Comparison of ENCODE assay signal across 25 cellular contexts in the genomic region with DNA sequence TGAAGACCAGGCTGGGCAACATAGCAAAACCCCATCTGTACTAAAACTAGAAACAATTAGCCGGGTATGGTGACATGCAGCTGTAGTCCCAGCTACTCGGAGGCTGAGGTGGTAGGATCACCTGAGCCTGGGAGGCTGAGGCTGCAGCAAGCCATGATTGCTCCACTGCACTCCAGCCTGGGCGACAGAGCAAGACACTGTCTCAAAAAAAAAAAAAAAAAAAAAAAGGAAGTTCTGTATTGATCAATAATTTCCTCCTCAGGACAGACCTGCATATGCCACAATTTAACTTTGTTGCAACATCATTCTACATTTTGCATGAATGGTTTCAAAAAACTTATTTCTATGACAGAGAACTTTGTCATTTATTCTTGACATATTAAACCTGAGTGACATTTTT. TPM values are rescaled to one million over a fixed set of nuclear protein-coding genes. Genes with fewer than 3 reads are reported as not detected.
DNase-seq lines count a peak whose midpoint lies in the region; ATAC-seq and TF ChIP-seq lines count a peak whose summit lies in the region.
"Had no signal": no experiment of that assay in that cellular context is flagged by ENCODE, and none has a peak within 500 bp of the region (broad histone marks: within the 10 kb centered on the region; RNA-seq: fewer than 3 reads in every experiment).

No MANE protein-coding gene starts in this region.

- peak overlapping the region; percentile 46 for H3K27ac Mint-ChIP-seq in activated naive CD4-positive, alpha-beta T cell treated with anti-CD3 and anti-CD28 coated beads, Interleukin-2, amount 50 U/mL, for 24 hours
- H3K27ac Mint-ChIP-seq in IgD-negative memory B cell = peak overlapping the region in 2 of 3 donors; percentile 28 to 29
- H3K27ac Mint-ChIP-seq in naive thymus-derived CD4-positive, alpha-beta T cell = peak overlapping the region in 7 of 9 donors; percentile 51 to 96 (median 81)
- H3K27ac Mint-ChIP-seq: activated naive CD8-positive, alpha-beta T cell treated with anti-CD3 and anti-CD28 coated beads, Interleukin-2, amount 10 ng/mL, durations not matched to agents 7 days and 5 days; mesothelial cell of epicardium; nephron had no signal

- intact Hi-C loops in naive thymus-derived CD4-positive, alpha-beta T cell (cut with micrococcal nuclease) = no loop called here

- no peak for DNase-seq in activated naive CD4-positive, alpha-beta T cell treated with anti-CD3 and anti-CD28 coated beads, Interleukin-2, amount 50 U/mL, for 16 hours
- DNase-seq in RWPE2 (ENCODE audit: low spot score) (no peak), DMS 273 (lab: John Stamatoyannopoulos, UW; ENCODE audit: unreplicated experiment) (no peak), AG08395 (ENCODE audit: low spot score) (no peak)
- no peak for DNase-seq in naive thymus-derived CD4-positive, alpha-beta T cell
- DNase-seq: activated CD4-positive, CD25-positive, alpha-beta regulatory T cell; activated naive CD8-positive, alpha-beta T cell treated with anti-CD3 and anti-CD28 coated beads, Interleukin-2, amount 10 ng/mL, durations not matched to agents 7 days and 5 days; activated T-cell treated with anti-CD3 and anti-CD28 coated beads, Interleukin-2, amount 50 U/mL, for 4 hours; effector memory CD8-positive, alpha-beta T cell; H9; NCI-H1436; NCI-H2171; NCI-H526; posterior cingulate gyrus; SJCRH30; testis had no signal

- H3K27me3 Mint-ChIP-seq in activated naive CD4-positive, alpha-beta T cell treated with anti-CD3 and anti-CD28 coated beads, Interleukin-2, amount 50 U/mL, for 24 hours = no peaks in the 10 kb centered on the region
- no peaks in the 10 kb centered on the region for H3K27me3 Mint-ChIP-seq in IgD-negative memory B cell
- peaks cover 0 to 2% (median 0%) of the 10 kb centered on the region in 5 donors for H3K27me3 Mint-ChIP-seq in naive thymus-derived CD4-positive, alpha-beta T cell
- H3K27me3 Mint-ChIP-seq: activated naive CD8-positive, alpha-beta T cell treated with anti-CD3 and anti-CD28 coated beads, Interleukin-2, amount 10 ng/mL, durations not matched to agents 7 days and 5 days; effector memory CD8-positive, alpha-beta T cell had no signal

- peaks cover 59% of the 10 kb centered on the region for H3K36me3 ChIP-seq in RWPE2 (ENCODE audit: low read depth)
- peaks cover 0 to 5% (median 0%) of the 10 kb centered on the region in 3 experiments for H3K36me3 ChIP-seq in naive thymus-derived CD4-positive, alpha-beta T cell (ENCODE audit: control insufficient read depth in 2 of 3, insufficient read depth in 3 of 3, low read length in 3 of 3)
- H3K36me3 ChIP-seq: SJCRH30 had no signal

- H3K27ac ChIP-seq in RWPE2 (ENCODE audit: poor library complexity, severe bottlenecking) = peak overlapping the region; percentile 43
- no peak overlapping the region for H3K27ac ChIP-seq in naive thymus-derived CD4-positive, alpha-beta T cell (ENCODE audit: low read depth, low read length)
- H3K27ac ChIP-seq: SJCRH30, testis had no signal

- no peak for TF ChIP-seq CTCF in RWPE2 (IDR thresholded peaks at IDR 0.05; ENCODE audit: poor library complexity, severe bottlenecking)

- H3K36me3 Mint-ChIP-seq in activated naive CD4-positive, alpha-beta T cell treated with anti-CD3 and anti-CD28 coated beads, Interleukin-2, amount 50 U/mL, for 24 hours = peaks cover 7% of the 10 kb centered on the region
- H3K36me3 Mint-ChIP-seq in IgD-negative memory B cell = no peaks in the 10 kb centered on the region
- peaks cover 0 to 22% (median 4%) of the 10 kb centered on the region in 5 donors for H3K36me3 Mint-ChIP-seq in naive thymus-derived CD4-positive, alpha-beta T cell

- no peaks in the 10 kb centered on the region for H3K27me3 ChIP-seq in RWPE2 (ENCODE audit: insufficient read depth, poor library complexity, severe bottlenecking)
- H3K27me3 ChIP-seq in naive thymus-derived CD4-positive, alpha-beta T cell (ENCODE audit: control insufficient read depth in 2 of 2, insufficient read depth in 2 of 2, low read length in 2 of 2) = no peaks in the 10 kb centered on the region
- H3K27me3 ChIP-seq: SJCRH30, testis had no signal

- H3K4me3 Mint-ChIP-seq in activated naive CD4-positive, alpha-beta T cell treated with anti-CD3 and anti-CD28 coated beads, Interleukin-2, amount 50 U/mL, for 24 hours = no peak overlapping the region
- H3K4me3 Mint-ChIP-seq in IgD-negative memory B cell = peak overlapping the region in 1 of 4 donors; percentile 63
- peak overlapping the region in 5 of 10 donors; percentile 13 to 83 (median 59) for H3K4me3 Mint-ChIP-seq in naive thymus-derived CD4-positive, alpha-beta T cell
- H3K4me3 Mint-ChIP-seq: activated naive CD8-positive, alpha-beta T cell treated with anti-CD3 and anti-CD28 coated beads, Interleukin-2, amount 10 ng/mL, durations not matched to agents 7 days and 5 days; activated T-cell treated with anti-CD3 and anti-CD28 coated beads, Interleukin-2, amount 50 U/mL, for 4 hours; effector memory CD8-positive, alpha-beta T cell; H9; mesothelial cell of epicardium; nephron; T-helper 1 cell treated with Interleukin-12 subunit alpha and Interleukin-12 subunit beta and Interleukin-4 antibody, amounts not matched to agents 30 μg/mL and 1 μg/mL, for 36 hours had no signal

- no peaks in the 10 kb centered on the region for H3K9me3 Mint-ChIP-seq in activated naive CD4-positive, alpha-beta T cell treated with anti-CD3 and anti-CD28 coated beads, Interleukin-2, amount 50 U/mL, for 24 hours
- H3K9me3 Mint-ChIP-seq in IgD-negative memory B cell = no peaks in the 10 kb centered on the region
- H3K9me3 Mint-ChIP-seq in naive thymus-derived CD4-positive, alpha-beta T cell = no peaks in the 10 kb centered on the region
- H3K9me3 Mint-ChIP-seq: activated naive CD8-positive, alpha-beta T cell treated with anti-CD3 and anti-CD28 coated beads, Interleukin-2, amount 10 ng/mL, durations not matched to agents 7 days and 5 days; activated T-cell treated with anti-CD3 and anti-CD28 coated beads, Interleukin-2, amount 50 U/mL, for 4 hours; brain; effector memory CD8-positive, alpha-beta T cell; H9; mesothelial cell of epicardium; nephron; T-helper 1 cell treated with Interleukin-12 subunit alpha and Interleukin-12 subunit beta and Interleukin-4 antibody, amounts not matched to agents 30 μg/mL and 1 μg/mL, for 36 hours had no signal

- peaks cover 16% of the 10 kb centered on the region for H3K4me1 ChIP-seq in RWPE2 (ENCODE audit: insufficient read depth, poor library complexity, severe bottlenecking)
- peaks cover 36 to 55% of the 10 kb centered on the region in 2 donors for H3K4me1 ChIP-seq in naive thymus-derived CD4-positive, alpha-beta T cell (ENCODE audit: control insufficient read depth in 2 of 2, insufficient read depth in 2 of 2, low read length in 2 of 2)

- H3K4me1 Mint-ChIP-seq in activated naive CD4-positive, alpha-beta T cell treated with anti-CD3 and anti-CD28 coated beads, Interleukin-2, amount 50 U/mL, for 24 hours = peaks cover 79% of the 10 kb centered on the region
- H3K4me1 Mint-ChIP-seq in IgD-negative memory B cell = peaks cover 39 to 58% (median 43%) of the 10 kb centered on the region in 3 donors
- H3K4me1 Mint-ChIP-seq in naive thymus-derived CD4-positive, alpha-beta T cell = peaks cover 55 to 91% (median 73%) of the 10 kb centered on the region in 7 donors

- ATAC-seq in RWPE2 (ENCODE audit: low read depth) (no peak), HG03432 (IDR thresholded peaks at IDR 0.05; ENCODE audit: unreplicated experiment) (no peak)
- ATAC-seq in naive thymus-derived CD4-positive, alpha-beta T cell = no peak
- ATAC-seq: activated T-cell treated with anti-CD3 and anti-CD28 coated beads, Interleukin-2, amount 50 U/mL, for 4 hours; effector memory CD8-positive, alpha-beta T cell; left lobe of liver had no signal

- CTCF ChIA-PET in naive thymus-derived CD4-positive, alpha-beta T cell (lab: Charles Lee) = no interaction called here

- H3K9me3 ChIP-seq in RWPE2 (ENCODE audit: severe bottlenecking) = no peaks in the 10 kb centered on the region
- no peaks in the 10 kb centered on the region for H3K9me3 ChIP-seq in naive thymus-derived CD4-positive, alpha-beta T cell (ENCODE audit: control insufficient read depth in 2 of 3, low read length in 3 of 3)
- H3K9me3 ChIP-seq: SJCRH30, testis had no signal

- POLR2A ChIA-PET in naive thymus-derived CD4-positive, alpha-beta T cell (lab: Charles Lee) = no interaction called here

- H3K4me3 ChIP-seq in RWPE2 (ENCODE audit: severe bottlenecking) = no peak overlapping the region
- H3K4me3 ChIP-seq in naive thymus-derived CD4-positive, alpha-beta T cell (ENCODE audit: low read length) = no peak overlapping the region
- H3K4me3 ChIP-seq: SJCRH30, testis had no signal

RNA-seq across cellular contexts. Expression of a gene that starts 5.4 kb away (rescaled TPM):
- polyA plus RNA-seq in IgD-negative memory B cell = 5.2 TPM
- total RNA-seq in naive thymus-derived CD4-positive, alpha-beta T cell = 10 to 100 TPM; 35.5 to 56.8 (median 50.3) TPM
- polyA plus RNA-seq in naive thymus-derived CD4-positive, alpha-beta T cell = 1 to 10 TPM; 7.5 to 7.6 TPM

RNA-seq across cellular contexts. Expression of a gene that starts 35.3 kb away (rescaled TPM):
- polyA plus RNA-seq in IgD-negative memory B cell = 80.4 TPM
- total RNA-seq in naive thymus-derived CD4-positive, alpha-beta T cell = 10 to 100 TPM; 33.7 to 56.8 (median 43.2) TPM
- polyA plus RNA-seq in naive thymus-derived CD4-positive, alpha-beta T cell = 10 to 100 TPM; 67.4 to 84.0 TPM

RNA-seq across cellular contexts. Expression of a gene that starts 39.1 kb away (rescaled TPM):
- 0.19 TPM for polyA plus RNA-seq in IgD-negative memory B cell
- total RNA-seq in naive thymus-derived CD4-positive, alpha-beta T cell = under 1 TPM in 1 of 5 experiments, not detected in 4; 0.24 TPM
- polyA plus RNA-seq in naive thymus-derived CD4-positive, alpha-beta T cell = 1 to 10 TPM in 1 of 2 donors, under 1 TPM in 1; 0.65 to 1.1 TPM
- total RNA-seq: activated naive CD8-positive, alpha-beta T cell treated with anti-CD3 and anti-CD28 coated beads, Interleukin-2, amount 10 ng/mL, durations not matched to agents 7 days and 5 days; activated T-cell treated with anti-CD3 and anti-CD28 coated beads, Interleukin-2, amount 50 U/mL, for 4 hours; H9; left lobe of liver; LHCN-M2; mesothelial cell of epicardium; SJCRH30 had no signal

RNA-seq across cellular contexts. Expression of a gene that starts 55.8 kb away (rescaled TPM):
- 67.9 TPM for polyA plus RNA-seq in IgD-negative memory B cell
- total RNA-seq in naive thymus-derived CD4-positive, alpha-beta T cell = 10 to 100 TPM; 42.0 to 49.0 (median 46.6) TPM
- 10 to 100 TPM; 20.5 to 33.0 TPM for polyA plus RNA-seq in naive thymus-derived CD4-positive, alpha-beta T cell

Comparison
In these comparisons a context has a peak if more than half of its experiments do, and no peak if none do; other contexts are left out.
1. H3K27ac Mint-ChIP-seq: peak in every context shown above with its lines; median percentile 81 in naive thymus-derived CD4-positive, alpha-beta T cell; 46 in activated naive CD4-positive, alpha-beta T cell treated with anti-CD3 and anti-CD28 coated beads, Interleukin-2, amount 50 U/mL, for 24 hours; 28 in IgD-negative memory B cell.